Comparison of ENCODE assay signal across 15 cellular contexts in the genomic region with DNA sequence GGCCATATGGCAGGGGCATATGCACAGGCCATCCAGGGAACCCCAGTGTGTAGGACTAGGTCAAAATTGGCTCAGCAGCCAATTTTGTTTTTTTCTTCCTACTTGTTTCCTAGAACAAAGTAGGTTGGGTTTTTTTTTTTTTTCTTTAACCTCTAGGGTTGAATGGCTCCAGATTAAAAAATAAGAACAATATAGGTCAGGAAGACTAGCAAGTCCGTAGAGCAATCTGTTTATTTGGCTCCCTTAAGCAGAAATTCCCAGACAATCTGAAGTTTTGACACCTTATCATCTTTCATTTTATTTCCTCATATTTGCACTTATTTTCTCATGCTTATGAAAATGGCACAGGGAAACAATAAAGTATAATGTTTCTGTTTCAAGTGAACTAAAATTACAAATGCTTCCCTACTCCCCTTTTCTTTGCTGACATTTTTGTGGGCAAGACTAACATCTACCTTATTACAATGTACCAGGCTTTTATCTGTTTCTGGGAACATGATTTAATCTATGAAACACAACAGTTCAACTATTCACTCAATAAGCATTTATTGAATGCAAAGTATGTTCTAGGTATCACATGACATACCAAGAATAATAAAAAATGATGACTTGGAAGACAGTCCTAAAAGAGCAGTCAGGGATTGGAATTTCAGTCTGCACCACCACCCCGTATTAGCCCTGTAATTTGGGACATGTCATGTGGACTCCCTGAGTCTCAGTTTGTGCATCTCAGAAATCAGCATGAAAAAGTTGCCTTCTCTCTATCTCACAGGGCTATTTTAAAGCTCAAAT. TPM values are rescaled to one million over a fixed set of nuclear protein-coding genes. Genes with fewer than 3 reads are reported as not detected.
DNase-seq lines count a peak whose midpoint lies in the region; ATAC-seq, FAIRE-seq and TF ChIP-seq lines count a peak whose summit lies in the region.
"Had no signal": no experiment of that assay in that cellular context is flagged by ENCODE, and none has a peak within 500 bp of the region (broad histone marks: within the 10 kb centered on the region; RNA-seq: fewer than 3 reads in every experiment).

No MANE protein-coding gene starts in this region.

- in situ Hi-C loops in brain microvascular endothelial cell (cut with HindIII; ENCODE audit: low pct_ligation_motif_present, low sequenced_read_pairs): no loop called here

- DNase-seq in AG09309 (ENCODE audit: low read depth) (peak; percentile 20), HFFc6 (peak; percentile 60), brain microvascular endothelial cell (peak; percentile 66), left lobe of liver (ENCODE audit: low spot score) (no peak), testis (no peak), GM12891 (ENCODE audit: insufficient read length, low spot score) (no peak)
- no peak for DNase-seq in activated naive CD4-positive, alpha-beta T cell treated with anti-CD3 and anti-CD28 coated beads, Interleukin-2, amount 50 U/mL, for 16 hours
- DNase-seq: activated CD4-positive, alpha-beta T cell treated with anti-CD3 and anti-CD28 coated beads, Interleukin-2, amount 10 ng/mL, durations not matched to agents 24 days and 14 days; activated naive CD4-positive, alpha-beta T cell treated with anti-CD3 and anti-CD28 coated beads for 36 hours; effector CD4-positive, alpha-beta T cell; NCI-H2107; NCI-H82 had no signal

- H3K36me3 ChIP-seq in brain microvascular endothelial cell (replicated peaks) (no peaks in the 10 kb centered on the region), testis (ENCODE audit: low read depth, missing control alignments) (no peaks in the 10 kb centered on the region)

- no peaks in the 10 kb centered on the region for H3K36me3 Mint-ChIP-seq in HFFc6 (ENCODE audit: low read depth)

- H3K4me3 Mint-ChIP-seq in HFFc6: peak overlapping the region; percentile 27; the same call in 1 of the 2 replicates
- H3K4me3 Mint-ChIP-seq: activated CD4-positive, alpha-beta T cell treated with anti-CD3 and anti-CD28 coated beads, Interleukin-2, amount 10 ng/mL, durations not matched to agents 24 days and 14 days; activated naive CD4-positive, alpha-beta T cell treated with anti-CD3 and anti-CD28 coated beads for 36 hours had no signal

- no peaks in the 10 kb centered on the region for H3K9me3 ChIP-seq in testis

- TF ChIP-seq POLR2A in testis (IDR thresholded peaks at IDR 0.05): no peak
- TF ChIP-seq POLR2A in GM12891 (IDR thresholded peaks at IDR 0.05; ENCODE audit: low read depth, low read length): no peak

- ATAC-seq in left lobe of liver: peak; percentile 19
- ATAC-seq in HG02571 (IDR thresholded peaks at IDR 0.05; ENCODE audit: unreplicated experiment): no peak
- ATAC-seq: Panc1, sciatic nerve had no signal

- WGBS in testis, 2 donors: 54 to 57% methylated on average over 2 of the region's 2 CpGs

- peak overlapping the region; percentile 56; the same call in 1 of the 2 replicates for H3K27ac Mint-ChIP-seq in HFFc6
- H3K27ac Mint-ChIP-seq: activated CD4-positive, alpha-beta T cell treated with anti-CD3 and anti-CD28 coated beads, Interleukin-2, amount 10 ng/mL, durations not matched to agents 24 days and 14 days; activated naive CD4-positive, alpha-beta T cell treated with anti-CD3 and anti-CD28 coated beads for 36 hours had no signal

- H3K4me3 ChIP-seq in AG09309 (ENCODE audit: control insufficient read depth, low read depth, low read length): no peak overlapping the region
- no peak overlapping the region for H3K4me3 ChIP-seq in brain microvascular endothelial cell (ENCODE audit: low read depth, low read length)
- H3K4me3 ChIP-seq in testis: no peak overlapping the region

- no peak for FAIRE-seq in GM12891 (lab: Jason Lieb, UNC)

- no peaks in the 10 kb centered on the region; the same call in 1 of the 2 replicates for H3K9me3 Mint-ChIP-seq in HFFc6
- H3K9me3 Mint-ChIP-seq: activated CD4-positive, alpha-beta T cell treated with anti-CD3 and anti-CD28 coated beads, Interleukin-2, amount 10 ng/mL, durations not matched to agents 24 days and 14 days; activated naive CD4-positive, alpha-beta T cell treated with anti-CD3 and anti-CD28 coated beads for 36 hours had no signal

- no peaks in the 10 kb centered on the region; the same call in 1 of the 2 replicates for H3K27me3 Mint-ChIP-seq in HFFc6 (ENCODE audit: insufficient read depth)

- H3K27ac ChIP-seq in brain microvascular endothelial cell (peak overlapping the region; percentile 58), testis (no peak overlapping the region)

- no peaks in the 10 kb centered on the region for H3K27me3 ChIP-seq in brain microvascular endothelial cell (replicated peaks)
- no peaks in the 10 kb centered on the region for H3K27me3 ChIP-seq in testis

- peaks cover 21% of the 10 kb centered on the region; the same call in 1 of the 2 replicates for H3K4me1 Mint-ChIP-seq in HFFc6 (ENCODE audit: low read depth)
- H3K4me1 Mint-ChIP-seq: activated CD4-positive, alpha-beta T cell treated with anti-CD3 and anti-CD28 coated beads, Interleukin-2, amount 10 ng/mL, durations not matched to agents 24 days and 14 days had no signal

- TF ChIP-seq CTCF in AG09309 (IDR thresholded peaks at IDR 0.05; ENCODE audit: control insufficient read depth, insufficient read depth, low read depth, low read length, missing control alignments) (no peak), HFFc6 (IDR thresholded peaks at IDR 0.05) (no peak), brain microvascular endothelial cell (IDR thresholded peaks at IDR 0.05; ENCODE audit: low read depth, low read length, missing control alignments) (no peak), testis (IDR thresholded peaks at IDR 0.05) (no peak)

- H3K4me1 ChIP-seq in testis: no peaks in the 10 kb centered on the region

- intact Hi-C loops in testis (cut with DNase I; ENCODE audit: low total_unique reads): no loop called here

TF ChIP-seq in GM12891, 5 proteins besides CTCF, POLR2A, EP300 and RAD21:
- TF ChIP-seq POLR2AphosphoS5 (IDR thresholded peaks at IDR 0.05; ENCODE audit: low read depth, low read length) (no peak), POU2F2 (IDR thresholded peaks at IDR 0.05; ENCODE audit: low read depth, low read length) (no peak), SPI1 (IDR thresholded peaks at IDR 0.05; ENCODE audit: low read depth, low read length) (no peak), PAX5 (IDR thresholded peaks at IDR 0.05; ENCODE audit: insufficient read depth, low read length, severe bottlenecking) (no peak), TAF1 (IDR thresholded peaks at IDR 0.05; ENCODE audit: low read depth, low read length) (no peak)

RNA-seq across cellular contexts. Expression of a gene that starts 30.5 kb away (rescaled TPM):
- total RNA-seq in HFFc6 (2021; fragmentation: NEBNext Ultra II Directional; extraction: Animal tissue kit (Norgen Biotek cat#: 25700)): 10 to 100 TPM in 2 of 6 experiments, 1 to 10 TPM in 4; 1.7 to 18.5 (median 2.7) TPM
- total RNA-seq in left lobe of liver: 5.3 TPM
- 1 to 10 TPM; 3.7 to 5.0 TPM for total RNA-seq in testis
- 3.9 TPM for polyA plus RNA-seq in testis (ENCODE audit: insufficient read depth, low read depth, low replicate concordance)
- polyA plus RNA-seq in GM12891 (2012; ENCODE audit: low read depth, missing spikeins): not detected
- total RNA-seq: activated CD4-positive, alpha-beta T cell treated with anti-CD3 and anti-CD28 coated beads, Interleukin-2, amount 10 ng/mL, durations not matched to agents 24 days and 14 days; activated naive CD4-positive, alpha-beta T cell treated with anti-CD3 and anti-CD28 coated beads for 36 hours had no signal

Comparison
In these comparisons a context has a peak if more than half of its experiments do, and no peak if none do; other contexts are left out.
1. DNase-seq: peak in AG09309 (single experiment), HFFc6 (single experiment) and brain microvascular endothelial cell (single experiment); none in left lobe of liver (single experiment), testis (single experiment), GM12891 (single experiment) and activated naive CD4-positive, alpha-beta T cell treated with anti-CD3 and anti-CD28 coated beads, Interleukin-2, amount 50 U/mL, for 16 hours (single experiment).